Comparison of ENCODE assay signal across 8 cellular contexts in the genomic region with DNA sequence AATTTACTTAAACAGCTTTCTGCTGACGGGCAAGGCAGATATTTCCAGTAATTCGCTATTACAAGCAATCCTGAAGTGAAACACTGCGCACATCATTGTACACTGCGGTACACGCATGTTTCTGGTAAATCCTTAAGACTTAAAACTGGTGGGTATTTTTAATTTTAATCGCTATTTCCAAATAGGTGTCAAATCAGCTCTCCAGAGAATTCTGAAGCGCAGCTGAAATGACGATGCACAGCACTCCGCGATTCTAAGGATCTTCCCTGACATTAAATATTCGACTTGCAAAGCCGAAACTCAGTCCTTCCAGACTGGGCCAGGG. TPM values are rescaled to one million over a fixed set of nuclear protein-coding genes. Genes with fewer than 3 reads are reported as not detected.
DNase-seq lines count a peak whose midpoint lies in the region; ATAC-seq and TF ChIP-seq lines count a peak whose summit lies in the region.

No MANE protein-coding gene starts in this region.

- H3K9me3 ChIP-seq in iPS-18c (ENCODE audit: control insufficient read depth, insufficient read depth, low read length) (no peaks in the 10 kb centered on the region), subcutaneous abdominal adipose tissue (ENCODE audit: control insufficient read depth in 5 of 5, low read length in 5 of 5) (no peaks in the 10 kb centered on the region)

- peak overlapping the region; percentile 97 for H3K27ac Mint-ChIP-seq in activated T-helper 1 cell treated with anti-CD3 and anti-CD28 coated beads, Interleukin-12 subunit alpha, Interleukin-12 subunit beta, Interleukin-2, Interleukin-4 antibody, amounts not matched to agents 30 ng/mL and 10 ng/mL and 1 ng/mL, durations not matched to agents 14 hours and 24 hours and 36 hours

- DNase-seq in activated T-helper 1 cell treated with anti-CD3 and anti-CD28 coated beads, Interleukin-12 subunit alpha, Interleukin-12 subunit beta, Interleukin-2, Interleukin-4 antibody, amounts not matched to agents 30 ng/mL and 10 ng/mL and 1 ng/mL, durations not matched to agents 14 hours and 24 hours and 36 hours (ENCODE audit: low spot score) = no peak
- DNase-seq in NCI-H2196 treated with DMSO at 0.1 percent for 48 hours (lab: John Stamatoyannopoulos, UW; ENCODE audit: unreplicated experiment) (no peak), GM20000 (ENCODE audit: low spot score) (no peak), OCI-M2 (lab: John Stamatoyannopoulos, UW; ENCODE audit: unreplicated experiment) (no peak)

- peak overlapping the region; percentile 87 for H3K4me3 Mint-ChIP-seq in activated T-helper 1 cell treated with anti-CD3 and anti-CD28 coated beads, Interleukin-12 subunit alpha, Interleukin-12 subunit beta, Interleukin-2, Interleukin-4 antibody, amounts not matched to agents 30 ng/mL and 10 ng/mL and 1 ng/mL, durations not matched to agents 14 hours and 24 hours and 36 hours

- H3K36me3 ChIP-seq in subcutaneous abdominal adipose tissue (ENCODE audit: control insufficient read depth in 5 of 5, insufficient read depth in 5 of 5, low read length in 5 of 5) = peaks cover 4 to 27% (median 23%) of the 10 kb centered on the region in 5 donors

- peaks cover 0 to 4% (median 2%) of the 10 kb centered on the region in 5 donors for H3K27me3 ChIP-seq in subcutaneous abdominal adipose tissue (ENCODE audit: control insufficient read depth in 5 of 5, insufficient read depth in 4 of 5, low read length in 5 of 5)

- intact Hi-C loops in activated T-helper 1 cell treated with anti-CD3 and anti-CD28 coated beads, Interleukin-12 subunit alpha, Interleukin-12 subunit beta, Interleukin-2, Interleukin-4 antibody, amounts not matched to agents 30 ng/mL and 10 ng/mL and 1 ng/mL, durations not matched to agents 14 hours and 24 hours and 36 hours (cut with micrococcal nuclease) = loop anchor here (1.0 to 2.0 kb wide), 3 partner anchors 43 to 294 kb away; a partner anchor contains a TSS

- TF ChIP-seq CTCF in GM20000 (IDR thresholded peaks at IDR 0.05; ENCODE audit: extremely low read depth, missing control alignments) = no peak

- ATAC-seq in GM18868 (IDR thresholded peaks at IDR 0.05; ENCODE audit: unreplicated experiment) = peak; percentile 25
- ATAC-seq in HG03025 (IDR thresholded peaks at IDR 0.05; ENCODE audit: low FRiP score, unreplicated experiment) = peak; percentile 16

- H3K27ac ChIP-seq in subcutaneous abdominal adipose tissue (ENCODE audit: low read depth, low read length) = peak overlapping the region; percentile 93

- peaks cover 6 to 20% (median 18%) of the 10 kb centered on the region in 5 donors for H3K4me1 ChIP-seq in subcutaneous abdominal adipose tissue (ENCODE audit: control insufficient read depth in 5 of 5, insufficient read depth in 5 of 5, low read length in 5 of 5)

- H3K4me1 Mint-ChIP-seq in activated T-helper 1 cell treated with anti-CD3 and anti-CD28 coated beads, Interleukin-12 subunit alpha, Interleukin-12 subunit beta, Interleukin-2, Interleukin-4 antibody, amounts not matched to agents 30 ng/mL and 10 ng/mL and 1 ng/mL, durations not matched to agents 14 hours and 24 hours and 36 hours (ENCODE audit: low read depth) = peaks cover 35% of the 10 kb centered on the region

- H3K9ac ChIP-seq in subcutaneous abdominal adipose tissue (ENCODE audit: low read length in 5 of 5) = peak overlapping the region; percentile 74 to 95 (median 90)

- H3K4me3 ChIP-seq in iPS-18c (ENCODE audit: insufficient read depth, low read depth, low read length) (peak overlapping the region; percentile 93), subcutaneous abdominal adipose tissue (ENCODE audit: low read depth in 1 of 5, low read length in 5 of 5) (peak overlapping the region; percentile 74 to 93 (median 87))

- H3K9me3 Mint-ChIP-seq in activated T-helper 1 cell treated with anti-CD3 and anti-CD28 coated beads, Interleukin-12 subunit alpha, Interleukin-12 subunit beta, Interleukin-2, Interleukin-4 antibody, amounts not matched to agents 30 ng/mL and 10 ng/mL and 1 ng/mL, durations not matched to agents 14 hours and 24 hours and 36 hours = no peaks in the 10 kb centered on the region

- peaks cover 4% of the 10 kb centered on the region for H3K27me3 Mint-ChIP-seq in activated T-helper 1 cell treated with anti-CD3 and anti-CD28 coated beads, Interleukin-12 subunit alpha, Interleukin-12 subunit beta, Interleukin-2, Interleukin-4 antibody, amounts not matched to agents 30 ng/mL and 10 ng/mL and 1 ng/mL, durations not matched to agents 14 hours and 24 hours and 36 hours (ENCODE audit: insufficient read depth)

- H3K36me3 Mint-ChIP-seq in activated T-helper 1 cell treated with anti-CD3 and anti-CD28 coated beads, Interleukin-12 subunit alpha, Interleukin-12 subunit beta, Interleukin-2, Interleukin-4 antibody, amounts not matched to agents 30 ng/mL and 10 ng/mL and 1 ng/mL, durations not matched to agents 14 hours and 24 hours and 36 hours (ENCODE audit: low read depth) = peaks cover 16% of the 10 kb centered on the region

RNA-seq across cellular contexts. Expression of a gene that starts 0.3 kb away (rescaled TPM):
- total RNA-seq in activated T-helper 1 cell treated with anti-CD3 and anti-CD28 coated beads, Interleukin-12 subunit alpha, Interleukin-12 subunit beta, Interleukin-2, Interleukin-4 antibody, amounts not matched to agents 30 ng/mL and 10 ng/mL and 1 ng/mL, durations not matched to agents 14 hours and 24 hours and 36 hours = 17.7 and 19.9 TPM in 2 replicates

RNA-seq across cellular contexts. Expression of a gene that starts 20.9 kb away (rescaled TPM):
- total RNA-seq in activated T-helper 1 cell treated with anti-CD3 and anti-CD28 coated beads, Interleukin-12 subunit alpha, Interleukin-12 subunit beta, Interleukin-2, Interleukin-4 antibody, amounts not matched to agents 30 ng/mL and 10 ng/mL and 1 ng/mL, durations not matched to agents 14 hours and 24 hours and 36 hours = not detected in 2 replicates

RNA-seq across cellular contexts. Expression of a gene that starts 42.3 kb away (rescaled TPM):
- total RNA-seq in activated T-helper 1 cell treated with anti-CD3 and anti-CD28 coated beads, Interleukin-12 subunit alpha, Interleukin-12 subunit beta, Interleukin-2, Interleukin-4 antibody, amounts not matched to agents 30 ng/mL and 10 ng/mL and 1 ng/mL, durations not matched to agents 14 hours and 24 hours and 36 hours = 86.8 and 88.3 TPM in 2 replicates

RNA-seq across cellular contexts. Expression of a gene that starts 42.4 kb away (rescaled TPM):
- total RNA-seq in activated T-helper 1 cell treated with anti-CD3 and anti-CD28 coated beads, Interleukin-12 subunit alpha, Interleukin-12 subunit beta, Interleukin-2, Interleukin-4 antibody, amounts not matched to agents 30 ng/mL and 10 ng/mL and 1 ng/mL, durations not matched to agents 14 hours and 24 hours and 36 hours = 7.4 and 8.5 TPM in 2 replicates
